2 cellular contexts compared by ENCODE assay signal in the genomic region with DNA sequence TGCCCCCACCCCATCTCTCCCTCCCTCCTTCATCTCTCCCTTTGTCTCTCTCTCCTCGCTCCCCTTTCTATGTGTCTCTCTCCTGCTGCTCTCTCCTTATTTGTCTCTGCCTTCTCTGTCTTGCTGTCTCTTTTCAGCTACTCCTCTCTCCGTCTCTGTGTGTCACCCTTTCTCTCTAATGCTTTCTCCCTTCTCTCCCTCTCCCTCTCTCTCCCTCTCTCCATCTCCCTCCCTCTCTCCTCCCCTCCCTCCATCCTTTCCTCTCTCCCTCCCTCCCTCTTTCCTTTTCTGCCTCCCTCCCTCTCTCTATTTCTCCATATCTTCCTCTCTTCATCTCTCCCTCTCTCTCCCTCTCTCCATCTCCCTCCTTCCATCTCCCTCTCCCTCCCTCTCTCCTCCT.
TF ChIP-seq lines count a peak whose summit lies in the region.

No MANE protein-coding gene starts in this region.

TF ChIP-seq in GM23338, 12 proteins besides CTCF, POLR2A, EP300 and RAD21:
- TF ChIP-seq, protein P1, sequence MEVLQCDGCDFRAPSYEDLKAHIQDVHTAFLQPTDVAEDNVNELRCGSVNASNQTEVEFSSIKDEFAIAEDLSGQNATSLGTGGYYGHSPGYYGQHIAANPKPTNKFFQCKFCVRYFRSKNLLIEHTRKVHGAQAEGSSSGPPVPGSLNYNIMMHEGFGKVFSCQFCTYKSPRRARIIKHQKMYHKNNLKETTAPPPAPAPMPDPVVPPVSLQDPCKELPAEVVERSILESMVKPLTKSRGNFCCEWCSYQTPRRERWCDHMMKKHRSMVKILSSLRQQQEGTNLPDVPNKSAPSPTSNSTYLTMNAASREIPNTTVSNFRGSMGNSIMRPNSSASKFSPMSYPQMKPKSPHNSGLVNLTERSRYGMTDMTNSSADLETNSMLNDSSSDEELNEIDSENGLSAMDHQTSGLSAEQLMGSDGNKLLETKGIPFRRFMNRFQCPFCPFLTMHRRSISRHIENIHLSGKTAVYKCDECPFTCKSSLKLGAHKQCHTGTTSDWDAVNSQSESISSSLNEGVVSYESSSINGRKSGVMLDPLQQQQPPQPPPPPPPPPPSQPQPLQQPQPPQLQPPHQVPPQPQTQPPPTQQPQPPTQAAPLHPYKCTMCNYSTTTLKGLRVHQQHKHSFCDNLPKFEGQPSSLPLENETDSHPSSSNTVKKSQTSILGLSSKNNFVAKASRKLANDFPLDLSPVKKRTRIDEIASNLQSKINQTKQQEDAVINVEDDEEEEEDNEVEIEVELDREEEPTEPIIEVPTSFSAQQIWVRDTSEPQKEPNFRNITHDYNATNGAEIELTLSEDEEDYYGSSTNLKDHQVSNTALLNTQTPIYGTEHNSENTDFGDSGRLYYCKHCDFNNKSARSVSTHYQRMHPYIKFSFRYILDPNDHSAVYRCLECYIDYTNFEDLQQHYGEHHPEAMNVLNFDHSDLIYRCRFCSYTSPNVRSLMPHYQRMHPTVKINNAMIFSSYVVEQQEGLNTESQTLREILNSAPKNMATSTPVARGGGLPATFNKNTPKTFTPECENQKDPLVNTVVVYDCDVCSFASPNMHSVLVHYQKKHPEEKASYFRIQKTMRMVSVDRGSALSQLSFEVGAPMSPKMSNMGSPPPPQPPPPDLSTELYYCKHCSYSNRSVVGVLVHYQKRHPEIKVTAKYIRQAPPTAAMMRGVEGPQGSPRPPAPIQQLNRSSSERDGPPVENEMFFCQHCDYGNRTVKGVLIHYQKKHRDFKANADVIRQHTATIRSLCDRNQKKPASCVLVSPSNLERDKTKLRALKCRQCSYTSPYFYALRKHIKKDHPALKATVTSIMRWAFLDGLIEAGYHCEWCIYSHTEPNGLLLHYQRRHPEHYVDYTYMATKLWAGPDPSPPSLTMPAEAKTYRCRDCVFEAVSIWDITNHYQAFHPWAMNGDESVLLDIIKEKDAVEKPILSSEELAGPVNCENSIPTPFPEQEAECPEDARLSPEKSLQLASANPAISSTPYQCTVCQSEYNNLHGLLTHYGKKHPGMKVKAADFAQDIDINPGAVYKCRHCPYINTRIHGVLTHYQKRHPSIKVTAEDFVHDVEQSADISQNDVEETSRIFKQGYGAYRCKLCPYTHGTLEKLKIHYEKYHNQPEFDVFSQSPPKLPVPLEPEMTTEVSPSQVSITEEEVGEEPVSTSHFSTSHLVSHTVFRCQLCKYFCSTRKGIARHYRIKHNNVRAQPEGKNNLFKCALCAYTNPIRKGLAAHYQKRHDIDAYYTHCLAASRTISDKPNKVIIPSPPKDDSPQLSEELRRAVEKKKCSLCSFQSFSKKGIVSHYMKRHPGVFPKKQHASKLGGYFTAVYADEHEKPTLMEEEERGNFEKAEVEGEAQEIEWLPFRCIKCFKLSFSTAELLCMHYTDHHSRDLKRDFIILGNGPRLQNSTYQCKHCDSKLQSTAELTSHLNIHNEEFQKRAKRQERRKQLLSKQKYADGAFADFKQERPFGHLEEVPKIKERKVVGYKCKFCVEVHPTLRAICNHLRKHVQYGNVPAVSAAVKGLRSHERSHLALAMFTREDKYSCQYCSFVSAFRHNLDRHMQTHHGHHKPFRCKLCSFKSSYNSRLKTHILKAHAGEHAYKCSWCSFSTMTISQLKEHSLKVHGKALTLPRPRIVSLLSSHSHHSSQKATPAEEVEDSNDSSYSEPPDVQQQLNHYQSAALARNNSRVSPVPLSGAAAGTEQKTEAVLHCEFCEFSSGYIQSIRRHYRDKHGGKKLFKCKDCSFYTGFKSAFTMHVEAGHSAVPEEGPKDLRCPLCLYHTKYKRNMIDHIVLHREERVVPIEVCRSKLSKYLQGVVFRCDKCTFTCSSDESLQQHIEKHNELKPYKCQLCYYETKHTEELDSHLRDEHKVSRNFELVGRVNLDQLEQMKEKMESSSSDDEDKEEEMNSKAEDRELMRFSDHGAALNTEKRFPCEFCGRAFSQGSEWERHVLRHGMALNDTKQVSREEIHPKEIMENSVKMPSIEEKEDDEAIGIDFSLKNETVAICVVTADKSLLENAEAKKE (CRISPR knock-in tag; IDR thresholded peaks at IDR 0.05) = no peak
- TF ChIP-seq JUNB (IDR thresholded peaks at IDR 0.05; ENCODE audit: unreplicated experiment) = no peak

TF ChIP-seq in K562, 482 proteins besides CTCF, POLR2A, EP300 and RAD21:
- TF ChIP-seq ZNF512 (tag; IDR thresholded peaks at IDR 0.05) (0 out of 2 replicates have a peak, but pooled peaks have one; percentile 24), HSF4 (CRISPR knock-in tag; IDR thresholded peaks at IDR 0.05; ENCODE audit: borderline replicate concordance) (no peak), PHF8 (IDR thresholded peaks at IDR 0.05; ENCODE audit: borderline replicate concordance, low read length) (no peak), ZNF384 (IDR thresholded peaks at IDR 0.05; ENCODE audit: low read depth, low read length) (no peak), ZNF347 (CRISPR knock-in tag; IDR thresholded peaks at IDR 0.05; ENCODE audit: low read depth) (no peak)
- TF ChIP-seq, protein P2, sequence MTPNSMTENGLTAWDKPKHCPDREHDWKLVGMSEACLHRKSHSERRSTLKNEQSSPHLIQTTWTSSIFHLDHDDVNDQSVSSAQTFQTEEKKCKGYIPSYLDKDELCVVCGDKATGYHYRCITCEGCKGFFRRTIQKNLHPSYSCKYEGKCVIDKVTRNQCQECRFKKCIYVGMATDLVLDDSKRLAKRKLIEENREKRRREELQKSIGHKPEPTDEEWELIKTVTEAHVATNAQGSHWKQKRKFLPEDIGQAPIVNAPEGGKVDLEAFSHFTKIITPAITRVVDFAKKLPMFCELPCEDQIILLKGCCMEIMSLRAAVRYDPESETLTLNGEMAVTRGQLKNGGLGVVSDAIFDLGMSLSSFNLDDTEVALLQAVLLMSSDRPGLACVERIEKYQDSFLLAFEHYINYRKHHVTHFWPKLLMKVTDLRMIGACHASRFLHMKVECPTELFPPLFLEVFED (CRISPR knock-in tag; conservative IDR thresholded peaks at IDR 0.05) = 0 out of 2 replicates have a peak, but pooled peaks have one; percentile 27
- TF ChIP-seq, protein P3, sequence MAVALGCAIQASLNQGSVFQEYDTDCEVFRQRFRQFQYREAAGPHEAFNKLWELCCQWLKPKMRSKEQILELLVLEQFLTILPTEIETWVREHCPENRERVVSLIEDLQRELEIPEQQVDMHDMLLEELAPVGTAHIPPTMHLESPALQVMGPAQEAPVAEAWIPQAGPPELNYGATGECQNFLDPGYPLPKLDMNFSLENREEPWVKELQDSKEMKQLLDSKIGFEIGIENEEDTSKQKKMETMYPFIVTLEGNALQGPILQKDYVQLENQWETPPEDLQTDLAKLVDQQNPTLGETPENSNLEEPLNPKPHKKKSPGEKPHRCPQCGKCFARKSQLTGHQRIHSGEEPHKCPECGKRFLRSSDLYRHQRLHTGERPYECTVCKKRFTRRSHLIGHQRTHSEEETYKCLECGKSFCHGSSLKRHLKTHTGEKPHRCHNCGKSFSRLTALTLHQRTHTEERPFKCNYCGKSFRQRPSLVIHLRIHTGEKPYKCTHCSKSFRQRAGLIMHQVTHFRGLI (CRISPR knock-in tag; IDR thresholded peaks at IDR 0.05) = no peak
TF ChIP-seq in K562: peak in this region for 2.
